23 cellular contexts compared by ENCODE assay signal in genomic region chrX:132118361-132118760, GRCh38. TPM values are rescaled to one million over a fixed set of nuclear protein-coding genes. Genes with fewer than 3 reads are reported as not detected.
A peak's percentile ranks its signal among the peaks of the same experiment; 100 is the strongest.
DNase-seq lines count a peak whose midpoint lies in the region; ATAC-seq and TF ChIP-seq lines count a peak whose summit lies in the region.
"Had no signal": no experiment of that assay in that cellular context is flagged by ENCODE, and none has a peak within 500 bp of the region (broad histone marks: within the 10 kb centered on the region; RNA-seq: fewer than 3 reads in every experiment).

No MANE protein-coding gene starts in this region.

- CTCF ChIA-PET in Caco-2 (lab: Charles Lee) = no interaction called here
- CTCF ChIA-PET in PC-9 (lab: Charles Lee) = interaction anchor here (0.6 kb wide), 1 partner anchor 24 kb away, joined by 3 read pairs; no protein-coding TSS in a partner anchor

- H3K9me3 Mint-ChIP-seq in Caco-2 (ENCODE audit: unreplicated experiment) = no peaks in the 10 kb centered on the region
- H3K9me3 Mint-ChIP-seq: activated CD4-positive, alpha-beta memory T cell treated with anti-CD3 and anti-CD28 coated beads, Interleukin-2, amount 10 ng/mL, durations not matched to agents 7 days and 5 days; activated naive CD4-positive, alpha-beta T cell treated with anti-CD3 and anti-CD28 coated beads, Interleukin-2, amount 50 U/mL, for 72 hours; activated T-cell treated with anti-CD3 and anti-CD28 coated beads, Interleukin-2, amount 50 U/mL, for 4 hours; effector memory CD8-positive, alpha-beta T cell had no signal

- H3K4me3 ChIP-seq in BE2C (ENCODE audit: low read depth, low read length) (no peak overlapping the region), Caco-2 (ENCODE audit: low read depth, low read length) (no peak overlapping the region), PC-9 (no peak overlapping the region), mesenchymal stem cell (ENCODE audit: insufficient read depth in 1 of 2, low read depth in 1 of 2, low read length in 2 of 2) (no peak overlapping the region)
- H3K4me3 ChIP-seq: HAP-1 had no signal

- peak overlapping the region; percentile 21 for H3K27ac Mint-ChIP-seq in Caco-2 (ENCODE audit: unreplicated experiment)
- H3K27ac Mint-ChIP-seq: activated CD4-positive, alpha-beta memory T cell treated with anti-CD3 and anti-CD28 coated beads, Interleukin-2, amount 10 ng/mL, durations not matched to agents 7 days and 5 days; activated naive CD4-positive, alpha-beta T cell treated with anti-CD3 and anti-CD28 coated beads, Interleukin-2, amount 50 U/mL, for 72 hours; effector memory CD8-positive, alpha-beta T cell had no signal

- H3K4ac ChIP-seq in mesenchymal stem cell (ENCODE audit: low read depth in 1 of 2, low read length in 2 of 2) = no peak overlapping the region

- no peak overlapping the region for H2BK15ac ChIP-seq in mesenchymal stem cell (ENCODE audit: low read depth, poor library complexity, severe bottlenecking)

- no peaks in the 10 kb centered on the region for H3K27me3 ChIP-seq in BE2C
- no peaks in the 10 kb centered on the region for H3K27me3 ChIP-seq in Caco-2 (replicated peaks; ENCODE audit: control insufficient read depth, insufficient read depth, low read length)
- no peaks in the 10 kb centered on the region for H3K27me3 ChIP-seq in PC-9 (ENCODE audit: insufficient read depth, low read depth)
- H3K27me3 ChIP-seq in mesenchymal stem cell (ENCODE audit: control insufficient read depth in 1 of 2, insufficient read depth in 1 of 2, low read length in 2 of 2) = peaks cover 0 to 4% of the 10 kb centered on the region in 2 experiments

- no peak overlapping the region for H3K4me3 Mint-ChIP-seq in Caco-2 (ENCODE audit: unreplicated experiment)
- H3K4me3 Mint-ChIP-seq: activated CD4-positive, alpha-beta memory T cell treated with anti-CD3 and anti-CD28 coated beads, Interleukin-2, amount 10 ng/mL, durations not matched to agents 7 days and 5 days; activated T-cell treated with anti-CD3 and anti-CD28 coated beads, Interleukin-2, amount 50 U/mL, for 4 hours; effector memory CD8-positive, alpha-beta T cell had no signal

- H3K27me3 Mint-ChIP-seq in Caco-2 (ENCODE audit: insufficient read depth, unreplicated experiment) = no peaks in the 10 kb centered on the region
- H3K27me3 Mint-ChIP-seq: activated CD4-positive, alpha-beta memory T cell treated with anti-CD3 and anti-CD28 coated beads, Interleukin-2, amount 10 ng/mL, durations not matched to agents 7 days and 5 days; effector memory CD8-positive, alpha-beta T cell had no signal

- H3K14ac ChIP-seq in mesenchymal stem cell (ENCODE audit: low read length in 2 of 2) = no peak overlapping the region

- TF ChIP-seq CTCF in BE2C (IDR thresholded peaks at IDR 0.05; ENCODE audit: low read depth, low read length) (no peak), Caco-2 (IDR thresholded peaks at IDR 0.05; ENCODE audit: insufficient read depth in 1 of 2, low read depth in 1 of 2, low read length in 1 of 2, severe bottlenecking in 1 of 2, unreplicated experiment in 1 of 2) (no peak), PC-9 (conservative IDR thresholded peaks at IDR 0.05) (no peak)

- peaks cover 10% of the 10 kb centered on the region for H3K4me1 Mint-ChIP-seq in Caco-2 (ENCODE audit: low read depth, unreplicated experiment)
- H3K4me1 Mint-ChIP-seq: activated CD4-positive, alpha-beta memory T cell treated with anti-CD3 and anti-CD28 coated beads, Interleukin-2, amount 10 ng/mL, durations not matched to agents 7 days and 5 days had no signal

- peak; percentile 23 for DNase-seq in BE2C
- DNase-seq in Caco-2 = no peak
- no peak for DNase-seq in PC-9
- DNase-seq in islet precursor cell = peak; percentile 69
- DNase-seq in NCI-H2081 treated with DMSO at 0.1 percent for 48 hours (lab: John Stamatoyannopoulos, UW) = no peak
- DNase-seq in nucleus accumbens (lab: John Stamatoyannopoulos, UW) = no peak
- DNase-seq in mesenchymal stem cell = no peak
- DNase-seq: activated CD4-positive, alpha-beta memory T cell treated with anti-CD3 and anti-CD28 coated beads, Interleukin-2, amount 10 ng/mL, durations not matched to agents 7 days and 5 days; activated T-cell treated with anti-CD3 and anti-CD28 coated beads, Interleukin-2, amount 50 U/mL, for 4 hours; DMS79; effector memory CD8-positive, alpha-beta T cell; Karpas-422; NCI-H1092 treated with DMSO at 0.1 percent for 48 hours; PC-3; SIG-M5; small intestine; stimulated activated CD4-positive, alpha-beta T cell treated with anti-CD3 and anti-CD28 coated beads, Interleukin-4, amount 100 ng/mL, for 4 hours had no signal

- H3K4me2 ChIP-seq in PC-9 (peak overlapping the region; percentile 72), mesenchymal stem cell (ENCODE audit: low read length, poor library complexity, severe bottlenecking) (no peak overlapping the region)

- H3K79me2 ChIP-seq in PC-9 (ENCODE audit: low read depth) = no peaks in the 10 kb centered on the region

- H3K27ac ChIP-seq in PC-9 = 0 out of 2 replicates have a peak overlapping the region, but pooled peaks have one; percentile 70
- no peak overlapping the region for H3K27ac ChIP-seq in mesenchymal stem cell (ENCODE audit: low read length, poor library complexity, severe bottlenecking)
- H3K27ac ChIP-seq: VCaP had no signal

- H3K23ac ChIP-seq in mesenchymal stem cell (ENCODE audit: low read length in 2 of 2) = no peak overlapping the region

- ATAC-seq in HG03159 (IDR thresholded peaks at IDR 0.05; ENCODE audit: unreplicated experiment) = no peak
- ATAC-seq: activated naive CD4-positive, alpha-beta T cell treated with anti-CD3 and anti-CD28 coated beads, Interleukin-2, amount 50 U/mL, for 72 hours; activated T-cell treated with anti-CD3 and anti-CD28 coated beads, Interleukin-2, amount 50 U/mL, for 4 hours; effector memory CD8-positive, alpha-beta T cell; PC-3 had no signal

- H3K9me3 ChIP-seq in BE2C (no peaks in the 10 kb centered on the region), Caco-2 (no peaks in the 10 kb centered on the region), PC-9 (ENCODE audit: insufficient read depth, low read depth) (no peaks in the 10 kb centered on the region), mesenchymal stem cell (ENCODE audit: control insufficient read depth, low read length) (peaks cover 5% of the 10 kb centered on the region)
- H3K9me3 ChIP-seq: HAP-1 had no signal

- no peak overlapping the region for H4K91ac ChIP-seq in mesenchymal stem cell (ENCODE audit: low read length)

- H3K9me2 ChIP-seq in PC-9 (ENCODE audit: insufficient read depth) = no peaks in the 10 kb centered on the region

- no TSS peak for BruUV-seq in Caco-2 (replicated peaks; lab: Mats Ljungman, UMichigan)
- BruUV-seq in PC-9 (replicated peaks; lab: Mats Ljungman, UMichigan) = no TSS peak

- no peaks in the 10 kb centered on the region for H3K36me3 Mint-ChIP-seq in Caco-2 (ENCODE audit: insufficient read depth, unreplicated experiment)
- H3K36me3 Mint-ChIP-seq: activated naive CD4-positive, alpha-beta T cell treated with anti-CD3 and anti-CD28 coated beads, Interleukin-2, amount 50 U/mL, for 72 hours had no signal

- 100% methylated on average over 4 of the region's 4 CpGs for WGBS in mesenchymal stem cell

- no peak overlapping the region for H2BK5ac ChIP-seq in mesenchymal stem cell (ENCODE audit: low read depth, low read length, poor library complexity, severe bottlenecking)

- H4K20me1 ChIP-seq in PC-9 (ENCODE audit: insufficient read depth) = no peaks in the 10 kb centered on the region

- H3K18ac ChIP-seq in mesenchymal stem cell (ENCODE audit: low read depth in 1 of 2, low read length in 2 of 2) = no peak overlapping the region

- H2AK5ac ChIP-seq in mesenchymal stem cell (ENCODE audit: low read length, severe bottlenecking) = no peak overlapping the region

- H3K9ac ChIP-seq in mesenchymal stem cell (ENCODE audit: low read length) = no peak overlapping the region

- no peaks in the 10 kb centered on the region for H3K4me1 ChIP-seq in BE2C
- H3K4me1 ChIP-seq in Caco-2 = peaks cover 10% of the 10 kb centered on the region
- H3K4me1 ChIP-seq in PC-9 (replicated peaks; ENCODE audit: insufficient read depth) = peaks cover 35% of the 10 kb centered on the region
- peaks cover 3% of the 10 kb centered on the region for H3K4me1 ChIP-seq in mesenchymal stem cell (ENCODE audit: control insufficient read depth, insufficient read depth, low read depth, low read length)

- H3K36me3 ChIP-seq in BE2C = no peaks in the 10 kb centered on the region
- no peaks in the 10 kb centered on the region for H3K36me3 ChIP-seq in Caco-2 (ENCODE audit: control insufficient read depth, insufficient read depth, low read length)
- no peaks in the 10 kb centered on the region for H3K36me3 ChIP-seq in PC-9 (ENCODE audit: low read depth)
- no peaks in the 10 kb centered on the region for H3K36me3 ChIP-seq in mesenchymal stem cell (ENCODE audit: control insufficient read depth in 1 of 2, insufficient read depth in 2 of 2, low read depth in 1 of 2, low read length in 2 of 2)
- H3K36me3 ChIP-seq: HAP-1 had no signal

- POLR2A ChIA-PET in Caco-2 (lab: Charles Lee) (no interaction called here), PC-9 (lab: Charles Lee; ENCODE audit: unreplicated experiment) (interaction anchor here (0.6 kb wide), 1 partner anchor 62 kb away, joined by 4 read pairs; no protein-coding TSS in a partner anchor)

- H2AFZ ChIP-seq in PC-9 (0 out of 2 replicates have a peak overlapping the region, but pooled peaks have one; percentile 39), mesenchymal stem cell (ENCODE audit: low read depth, low read length) (no peak overlapping the region)

- intact Hi-C loops in Caco-2 (cut with micrococcal nuclease; ENCODE audit: unreplicated experiment) (no loop called here), PC-9 (cut with micrococcal nuclease; ENCODE audit: unreplicated experiment) (no loop called here)

- no peaks in the 10 kb centered on the region for H3K79me1 ChIP-seq in mesenchymal stem cell (replicated peaks; ENCODE audit: low read length, poor library complexity, severe bottlenecking)

- H4K8ac ChIP-seq in mesenchymal stem cell (ENCODE audit: low read length) = no peak overlapping the region

- H2BK120ac ChIP-seq in mesenchymal stem cell (ENCODE audit: low read depth, low read length) = no peak overlapping the region

- peaks cover 23% of the 10 kb centered on the region for H3F3A ChIP-seq in PC-9 (ENCODE audit: insufficient read depth, low read depth)

- no peak overlapping the region for H2BK12ac ChIP-seq in mesenchymal stem cell (ENCODE audit: low read length in 2 of 2)

RNA-seq across cellular contexts. Expression of gene FRMD7, which starts 9.5 kb away (rescaled TPM):
- polyA plus RNA-seq in BE2C (2012; ENCODE audit: insufficient read depth, insufficient read length, low read depth) = not detected
- total RNA-seq in Caco-2 (2022) (not detected in 2 replicates), PC-9 (2021) (not detected in 2 replicates)
- polyA plus RNA-seq in mesenchymal stem cell (2013, experiment 1 of 2) = not detected
- polyA plus RNA-seq in mesenchymal stem cell (2013, experiment 2 of 2) = not detected
- total RNA-seq: activated CD4-positive, alpha-beta memory T cell treated with anti-CD3 and anti-CD28 coated beads, Interleukin-2, amount 10 ng/mL, durations not matched to agents 7 days and 5 days; activated naive CD4-positive, alpha-beta T cell treated with anti-CD3 and anti-CD28 coated beads, Interleukin-2, amount 50 U/mL, for 72 hours; activated T-cell treated with anti-CD3 and anti-CD28 coated beads, Interleukin-2, amount 50 U/mL, for 4 hours; pulmonary artery endothelial cell; T-helper 1 cell treated with Interleukin-12 subunit alpha and Interleukin-12 subunit beta and Interleukin-4 antibody, amounts not matched to agents 30 ng/mL and 1 ng/mL, for 36 hours had no signal
- polyA plus RNA-seq: small intestine had no signal

Comparison
In these comparisons a context has a peak if more than half of its experiments do, and no peak if none do; other contexts are left out.
1. DNase-seq: peak in BE2C (single experiment) and islet precursor cell (single experiment); none in Caco-2 (0 of 2), PC-9 (0 of 2), NCI-H2081 treated with DMSO at 0.1 percent for 48 hours (single experiment), nucleus accumbens (0 of 56) and mesenchymal stem cell (single experiment).